Comparison of ENCODE assay signal across 8 cellular contexts in genomic region chrX:153794018-153794896, GRCh38. TPM values are rescaled to one million over a fixed set of nuclear protein-coding genes. Genes with fewer than 3 reads are reported as not detected.
A peak's percentile ranks its signal among the peaks of the same experiment; 100 is the strongest.
DNase-seq lines count a peak whose midpoint lies in the region; ATAC-seq and TF ChIP-seq lines count a peak whose summit lies in the region.

IDH3G (minus strand) TSS chrX:153794375; CDS start chrX:153794326, 49 bp downstream.
SSR4 (plus strand) TSS chrX:153794668; CDS start chrX:153794688, 20 bp downstream.

- peak; percentile 74 for TF ChIP-seq POLR2A in GM18951 (IDR thresholded peaks at IDR 0.05; ENCODE audit: extremely low read depth, insufficient read depth, insufficient read length)
- TF ChIP-seq POLR2A in spleen (IDR thresholded peaks at IDR 0.05), result no peak

- peaks cover 5 to 57% (median 30%) of the 10 kb centered on the region in 6 donors for H3K4me1 ChIP-seq in spleen

- peak within 1 kb of the TSS; percentile 60 to 83 (median 66) for H3K4me3 ChIP-seq in spleen

- intact Hi-C loops in spleen (cut with DNase I; ENCODE audit: low total_unique reads), result no loop called here

- H3K27ac ChIP-seq in spleen, result peak within 1 kb of the TSS; percentile 82 to 98 (median 96)

- peaks cover 0 to 22% (median 0%) of the 10 kb centered on the region in 8 donors for H3K9me3 ChIP-seq in spleen

- H3K36me3 ChIP-seq in spleen, result peaks cover 0 to 65% (median 20%) of the 10 kb centered on the region in 6 donors

- no peaks in the 10 kb centered on the region for H3K27me3 ChIP-seq in spleen (replicated peaks in 1 of 7)

- peak in 7 of 11 experiments; percentile 16 to 60 (median 35) for TF ChIP-seq CTCF in spleen (IDR thresholded peaks at IDR 0.05 in 8 of 11, conservative IDR thresholded peaks at IDR 0.05 in 3 of 11)

- peak; percentile 96 for DNase-seq in AG08395 (ENCODE audit: low spot score)
- peak; percentile 96 for DNase-seq in NCI-H345 (lab: John Stamatoyannopoulos, UW)
- peak; percentile 77 to 86 (median 86) for DNase-seq in activated CD4-positive, CD25-positive, alpha-beta regulatory T cell (lab: John Stamatoyannopoulos, UW)
- DNase-seq in central memory CD4-positive, alpha-beta T cell, result peak; percentile 94
- DNase-seq in inferior parietal cortex (ENCODE audit: extremely low spot score), result peak; percentile 91
- peak; percentile 97 for DNase-seq in spleen

- in situ Hi-C loops in GM18951 (cut with MboI; ENCODE audit: low sequenced_read_pairs, unreplicated experiment), result no loop called here

- WGBS in spleen, 5 donors, result 0 to 37% (median 1%) methylated on average over 12 to 92 of the region's 92 CpGs

- ATAC-seq in HG03196 (IDR thresholded peaks at IDR 0.05; ENCODE audit: unreplicated experiment), result peak; percentile 91

RNA-seq across cellular contexts. Expression of gene IDH3G, which starts in this region (rescaled TPM):
- 10 to 100 TPM; 51.8 to 92.7 (median 68.7) TPM for total RNA-seq in spleen
- polyA plus RNA-seq in spleen, result 10 to 100 TPM; 32.7 to 47.0 (median 41.3) TPM

RNA-seq across cellular contexts. Expression of gene SSR4, which starts in this region (rescaled TPM):
- total RNA-seq in spleen, result 100 to 1,000 TPM; 144 to 307 (median 217) TPM
- polyA plus RNA-seq in spleen, result 100 to 1,000 TPM; 357 to 488 (median 359) TPM

Comparison
In these comparisons a context has a peak if more than half of its experiments do, and no peak if none do; other contexts are left out.
1. Peak in every context shown above with its lines: DNase-seq, ATAC-seq, H3K4me3 ChIP-seq and H3K27ac ChIP-seq.